ENCODE assay signal across 8 cellular contexts in genomic region chr17:36546418-36547093, GRCh38. TPM values are rescaled to one million over a fixed set of nuclear protein-coding genes. Genes with fewer than 3 reads are reported as not detected.
DNase-seq lines count a peak whose midpoint lies in the region; ATAC-seq, FAIRE-seq and TF ChIP-seq lines count a peak whose summit lies in the region.

No MANE protein-coding gene starts in this region.

- TF ChIP-seq CTCF in K562 (IDR thresholded peaks at IDR 0.05 in 2 of 3, conservative IDR thresholded peaks at IDR 0.05 in 1 of 3; ENCODE audit: insufficient read depth in 2 of 3, low read depth in 1 of 3, low read length in 3 of 3) (no peak), mesothelial cell of epicardium (IDR thresholded peaks at IDR 0.05; ENCODE audit: unreplicated experiment) (no peak)

- H3K27me3 ChIP-seq in ACC112 (ENCODE audit: insufficient read depth, low read length) = no peaks in the 10 kb centered on the region
- no peaks in the 10 kb centered on the region for H3K27me3 ChIP-seq in HUES64 (ENCODE audit: insufficient read depth, low read length)
- no peaks in the 10 kb centered on the region for H3K27me3 ChIP-seq in K562 (ENCODE audit: control insufficient read depth in 2 of 2, insufficient read depth in 2 of 2, low read length in 2 of 2)

- 49% methylated on average over 7 of the region's 7 CpGs for WGBS in HUES64
- 1% methylated on average over 7 of the region's 7 CpGs for WGBS in K562 (ENCODE audit: insufficient coverage, low coverage, missing lambda C conversion rate)

- H3K4me2 ChIP-seq in K562 (ENCODE audit: insufficient read depth, low read length) = peak overlapping the region; percentile 96

- H3K27me3 Mint-ChIP-seq in mesothelial cell of epicardium (ENCODE audit: low read depth) = no peaks in the 10 kb centered on the region

- H3K36me3 ChIP-seq in ACC112 (ENCODE audit: insufficient read depth, low read length) (peaks cover 19% of the 10 kb centered on the region), HUES64 (ENCODE audit: insufficient read depth, low read length) (no peaks in the 10 kb centered on the region; the same call in 1 of the 2 replicates), K562 (ENCODE audit: control insufficient read depth, insufficient read depth, low read length) (peaks cover 44% of the 10 kb centered on the region)

- TF ChIP-seq RAD21 in K562 (CRISPR knock-in tag; conservative IDR thresholded peaks at IDR 0.05 in 1 of 2, IDR thresholded peaks at IDR 0.05 in 1 of 2) = no peak

- H3K9me1 ChIP-seq in K562 (ENCODE audit: control insufficient read depth, insufficient read depth, low read length) = no peaks in the 10 kb centered on the region

- POLR2A ChIA-PET in K562 (lab: Yijun Ruan, JAX) = interaction anchor here (0.9 to 3.9 kb wide), 11 partner anchors 8 to 57 kb away, joined by 3 to 72 read pairs (median 6); partner anchors contain the start of genes MYO19 and PIGW

- peak overlapping the region; percentile 88 for H3K4me3 Mint-ChIP-seq in mesothelial cell of epicardium

- H3K9me3 ChIP-seq in HUES64 (ENCODE audit: insufficient read depth, low read depth, low read length) (no peaks in the 10 kb centered on the region), K562 (replicated peaks; ENCODE audit: control insufficient read depth, insufficient read depth, low read depth, low read length) (no peaks in the 10 kb centered on the region)

- H3K4me3 ChIP-seq in ACC112 (ENCODE audit: low read depth, low read length) (peak overlapping the region; percentile 98), HUES64 (ENCODE audit: low read length) (peak overlapping the region; percentile 97), K562 (peak overlapping the region; percentile 85)

- H3K36me3 Mint-ChIP-seq in mesothelial cell of epicardium = peaks cover 2% of the 10 kb centered on the region

- CTCF ChIA-PET in K562 (lab: Yijun Ruan, JAX; ENCODE audit: low intra/inter-chr PET ratio) = no interaction called here

- TF ChIP-seq EP300 in K562 (IDR thresholded peaks at IDR 0.05; ENCODE audit: low read length) = no peak

- in situ Hi-C loops in K562 (cut with MboI) = loop anchor here (5.0 kb wide), 1 partner anchor 46 kb away; the partner anchor contains the start of gene DHRS11

- peaks cover 29% of the 10 kb centered on the region for H3K4me1 Mint-ChIP-seq in mesothelial cell of epicardium

- peaks cover 7% of the 10 kb centered on the region; the same call in 1 of the 2 replicates for H4K20me1 ChIP-seq in K562 (replicated peaks; ENCODE audit: control insufficient read depth, insufficient read depth, low read length)

- no peak for TF ChIP-seq POLR2A in K562 (conservative IDR thresholded peaks at IDR 0.05)

- FAIRE-seq in K562 (lab: Jason Lieb, UNC) (no peak), GM19239 (lab: Jason Lieb, UNC) (no peak)

- H2AFZ ChIP-seq in ACC112 (ENCODE audit: low read length, unreplicated experiment) (no peak overlapping the region), K562 (ENCODE audit: low read depth, low read length) (no peak overlapping the region)

- H3K4me1 ChIP-seq in ACC112 (ENCODE audit: control insufficient read depth, insufficient read depth, low read length, unreplicated experiment) (peaks cover 32% of the 10 kb centered on the region), HUES64 (ENCODE audit: insufficient read depth, low read length) (peaks cover 17% of the 10 kb centered on the region), K562 (replicated peaks in 1 of 2; ENCODE audit: control insufficient read depth in 2 of 2, insufficient read depth in 2 of 2, low read length in 2 of 2) (peaks cover 12 to 17% of the 10 kb centered on the region in 2 experiments; a peak in 4 of 5 replicates)

- peak overlapping the region; percentile 98 for H3K27ac Mint-ChIP-seq in mesothelial cell of epicardium

- no peak for ATAC-seq in K562
- ATAC-seq in HG02678 (IDR thresholded peaks at IDR 0.05; ENCODE audit: unreplicated experiment) = no peak
- ATAC-seq in HG02970 (IDR thresholded peaks at IDR 0.05; ENCODE audit: low FRiP score, unreplicated experiment) = no peak
- no peak for ATAC-seq in HG03135 (IDR thresholded peaks at IDR 0.05; ENCODE audit: unreplicated experiment)

- H3K9ac ChIP-seq in HUES64 (ENCODE audit: low read depth, low read length) (peak overlapping the region; percentile 79), K562 (ENCODE audit: insufficient read depth in 1 of 2, low read depth in 2 of 2, low read length in 2 of 2) (peak overlapping the region in 1 of 2 experiments; percentile 89; a peak in 3 of 4 replicates)

- DNase-seq in K562 (ENCODE audit: extremely low read depth in 1 of 4, low spot score in 3 of 4) (no peak), mesothelial cell of epicardium (ENCODE audit: low spot score in 2 of 2, unreplicated experiment in 2 of 2) (no peak), GM19239 (ENCODE audit: insufficient read length, low spot score) (no peak)

- H3K27ac ChIP-seq in ACC112 (ENCODE audit: low read depth, low read length) (peak overlapping the region; percentile 86), HUES64 (ENCODE audit: low read depth, low read length) (peak overlapping the region; percentile 83), K562 (ENCODE audit: extremely low read depth, low read depth, low read length) (peak overlapping the region; percentile 90)

- H3K9me3 Mint-ChIP-seq in mesothelial cell of epicardium = no peaks in the 10 kb centered on the region

- TSS peak; percentile 46 for BruUV-seq in K562 (replicated peaks; lab: Mats Ljungman, UMichigan)

- peaks cover 87% of the 10 kb centered on the region for H3K79me2 ChIP-seq in ACC112 (ENCODE audit: control insufficient read depth, insufficient read depth, low read length, unreplicated experiment)
- H3K79me2 ChIP-seq in K562 (ENCODE audit: control insufficient read depth, insufficient read depth, low read length) = peaks cover 83% of the 10 kb centered on the region

- intact Hi-C loops in K562 (cut with micrococcal nuclease) = loop anchor here (10.0 kb wide), 1 partner anchor 178 kb away; no protein-coding TSS in a partner anchor

RNA-seq across cellular contexts. Expression of gene GGNBP2, which starts 1.8 kb away (rescaled TPM):
- polyA plus RNA-seq in HUES64 (2013, experiment 1 of 2) = 37.2 TPM
- 40.0 TPM for polyA plus RNA-seq in HUES64 (2013, experiment 2 of 2)
- total RNA-seq in K562 (2011; cell fraction: chromatin; rRNA removed; ENCODE audit: low replicate concordance) = 160 and 249 TPM in 2 replicates
- 57.2 and 67.9 TPM in 2 replicates for total RNA-seq in K562 (2011; cell fraction: nucleolus; rRNA removed)
- total RNA-seq in K562 (2011; cell fraction: nucleoplasm; rRNA removed) = 114 and 172 TPM in 2 replicates
- total RNA-seq in K562 (2014; rRNA removed) = 46.9 and 51.4 TPM in 2 replicates
- total RNA-seq in K562 (2014; rRNA removed; fragmentation: Illumina TruSeq; extraction: Trizol) = 64.1 and 66.0 TPM in 2 replicates
- 61.5 and 71.3 TPM in 2 replicates for total RNA-seq in K562 (2015; rRNA removed; fragmentation: Illumina TruSeq; extraction: Trizol)
- 53.2 and 60.5 TPM in 2 replicates for total RNA-seq in K562 (2021)
- polyA plus RNA-seq in K562 (2011; rRNA removed) = 87.7 and 96.6 TPM in 2 replicates
- polyA plus RNA-seq in K562 (2011; cell fraction: cytosol; rRNA removed) = 46.2 and 46.7 TPM in 2 replicates
- 119 and 123 TPM in 2 replicates for polyA plus RNA-seq in K562 (2011; cell fraction: nucleus; rRNA removed)
- polyA plus RNA-seq in K562 (2012) = 55.0 and 62.9 TPM in 2 replicates
- 78.8 and 89.8 TPM in 2 replicates for polyA plus RNA-seq in K562 (2014; fragmentation: Illumina TruSeq; extraction: Trizol)
- polyA plus RNA-seq in K562 (2014; fragmentation: Nextera tagmentation; extraction: Ambion mirVana) = 10 to 100 TPM; 35.7 to 41.0 TPM
- 71.6 and 76.5 TPM in 2 replicates for polyA plus RNA-seq in K562 (2014; rRNA removed)
- polyA minus RNA-seq in K562 (2011; rRNA and poly(A)+ RNA removed) = 76.8 and 116 TPM in 2 replicates
- polyA minus RNA-seq in K562 (2011; cell fraction: cytosol; rRNA and poly(A)+ RNA removed) = 22.1 and 22.6 TPM in 2 replicates
- polyA minus RNA-seq in K562 (2011; cell fraction: nucleus; rRNA and poly(A)+ RNA removed) = 31.4 and 44.9 TPM in 2 replicates
- 67.5 to 71.2 TPM (median 69.8 TPM) in 3 replicates for total RNA-seq in mesothelial cell of epicardium

RNA-seq across cellular contexts. Expression of gene PIGW, which starts 11.8 kb away (rescaled TPM):
- 25.7 TPM for polyA plus RNA-seq in HUES64 (2013, experiment 1 of 2)
- polyA plus RNA-seq in HUES64 (2013, experiment 2 of 2) = 18.4 TPM
- 12.0 and 21.0 TPM in 2 replicates for total RNA-seq in K562 (2011; cell fraction: chromatin; rRNA removed; ENCODE audit: low replicate concordance)
- 9.6 and 12.7 TPM in 2 replicates for total RNA-seq in K562 (2011; cell fraction: nucleolus; rRNA removed)
- 22.6 and 29.7 TPM in 2 replicates for total RNA-seq in K562 (2011; cell fraction: nucleoplasm; rRNA removed)
- total RNA-seq in K562 (2014; rRNA removed) (13.0 and 13.8 TPM in 2 replicates), K562 (2014; rRNA removed; fragmentation: Illumina TruSeq; extraction: Trizol) (24.7 and 27.8 TPM in 2 replicates), K562 (2015; rRNA removed; fragmentation: Illumina TruSeq; extraction: Trizol) (21.2 TPM in 2 replicates), K562 (2021) (22.1 and 26.9 TPM in 2 replicates), mesothelial cell of epicardium (8.8 to 10.0 TPM (median 9.3 TPM) in 3 replicates)
- polyA plus RNA-seq in K562 (2011; rRNA removed) (14.5 and 26.2 TPM in 2 replicates), K562 (2014; fragmentation: Illumina TruSeq; extraction: Trizol) (29.4 and 33.9 TPM in 2 replicates), K562 (2014; fragmentation: Nextera tagmentation; extraction: Ambion mirVana) (10 to 100 TPM in 1 of 2 experiments, 1 to 10 TPM in 1; 9.5 to 15.4 TPM), K562 (2014; rRNA removed) (16.5 and 25.0 TPM in 2 replicates)
- 11.9 and 12.9 TPM in 2 replicates for polyA plus RNA-seq in K562 (2011; cell fraction: cytosol; rRNA removed)
- polyA plus RNA-seq in K562 (2011; cell fraction: nucleus; rRNA removed) = 5.3 and 6.3 TPM in 2 replicates
- polyA plus RNA-seq in K562 (2012) = 13.2 and 26.4 TPM in 2 replicates
- polyA minus RNA-seq in K562 (2011; rRNA and poly(A)+ RNA removed) = 6.9 and 11.8 TPM in 2 replicates
- polyA minus RNA-seq in K562 (2011; cell fraction: cytosol; rRNA and poly(A)+ RNA removed) = 4.5 and 8.8 TPM in 2 replicates
- 4.6 and 5.0 TPM in 2 replicates for polyA minus RNA-seq in K562 (2011; cell fraction: nucleus; rRNA and poly(A)+ RNA removed)

RNA-seq across cellular contexts. Expression of gene MYO19, which starts 11.9 kb away (rescaled TPM):
- polyA plus RNA-seq in HUES64 (2013, experiment 1 of 2) = 55.1 TPM
- polyA plus RNA-seq in HUES64 (2013, experiment 2 of 2) = 53.3 TPM
- total RNA-seq in K562 (2011; cell fraction: chromatin; rRNA removed; ENCODE audit: low replicate concordance) = 1,055 and 1,571 TPM in 2 replicates
- 696 and 717 TPM in 2 replicates for total RNA-seq in K562 (2011; cell fraction: nucleolus; rRNA removed)
- 748 and 751 TPM in 2 replicates for total RNA-seq in K562 (2011; cell fraction: nucleoplasm; rRNA removed)
- total RNA-seq in K562 (2014; rRNA removed) (129 and 163 TPM in 2 replicates), K562 (2014; rRNA removed; fragmentation: Illumina TruSeq; extraction: Trizol) (106 and 112 TPM in 2 replicates), K562 (2015; rRNA removed; fragmentation: Illumina TruSeq; extraction: Trizol) (117 and 121 TPM in 2 replicates), K562 (2021) (136 and 153 TPM in 2 replicates), mesothelial cell of epicardium (77.3 to 82.8 TPM (median 82.4 TPM) in 3 replicates)
- polyA plus RNA-seq in K562 (2011; rRNA removed) (115 and 135 TPM in 2 replicates), K562 (2014; fragmentation: Illumina TruSeq; extraction: Trizol) (139 and 162 TPM in 2 replicates), K562 (2014; fragmentation: Nextera tagmentation; extraction: Ambion mirVana) (10 to 100 TPM; 21.6 to 24.5 TPM), K562 (2014; rRNA removed) (176 and 178 TPM in 2 replicates)
- polyA plus RNA-seq in K562 (2011; cell fraction: cytosol; rRNA removed) = 96.3 and 184 TPM in 2 replicates
- 697 and 1,515 TPM in 2 replicates for polyA plus RNA-seq in K562 (2011; cell fraction: nucleus; rRNA removed)
- polyA plus RNA-seq in K562 (2012) = 69.8 and 106 TPM in 2 replicates
- polyA minus RNA-seq in K562 (2011; rRNA and poly(A)+ RNA removed) = 105 and 166 TPM in 2 replicates
- 66.4 and 70.3 TPM in 2 replicates for polyA minus RNA-seq in K562 (2011; cell fraction: cytosol; rRNA and poly(A)+ RNA removed)
- polyA minus RNA-seq in K562 (2011; cell fraction: nucleus; rRNA and poly(A)+ RNA removed) = 226 and 316 TPM in 2 replicates

RNA-seq across cellular contexts. Expression of gene DHRS11, which starts 45.1 kb away (rescaled TPM):
- 17.2 TPM for polyA plus RNA-seq in HUES64 (2013, experiment 1 of 2)
- 19.1 TPM for polyA plus RNA-seq in HUES64 (2013, experiment 2 of 2)
- 92.9 and 198 TPM in 2 replicates for total RNA-seq in K562 (2011; cell fraction: chromatin; rRNA removed; ENCODE audit: low replicate concordance)
- 118 and 119 TPM in 2 replicates for total RNA-seq in K562 (2011; cell fraction: nucleolus; rRNA removed)
- 123 and 139 TPM in 2 replicates for total RNA-seq in K562 (2011; cell fraction: nucleoplasm; rRNA removed)
- total RNA-seq in K562 (2014; rRNA removed) = 59.8 and 75.7 TPM in 2 replicates
- 38.3 and 49.7 TPM in 2 replicates for total RNA-seq in K562 (2014; rRNA removed; fragmentation: Illumina TruSeq; extraction: Trizol)
- total RNA-seq in K562 (2015; rRNA removed; fragmentation: Illumina TruSeq; extraction: Trizol) = 43.9 and 45.1 TPM in 2 replicates
- total RNA-seq in K562 (2021) = 66.2 and 68.2 TPM in 2 replicates
- 62.7 and 85.1 TPM in 2 replicates for polyA plus RNA-seq in K562 (2011; rRNA removed)
- polyA plus RNA-seq in K562 (2011; cell fraction: cytosol; rRNA removed) = 78.5 and 144 TPM in 2 replicates
- polyA plus RNA-seq in K562 (2011; cell fraction: nucleus; rRNA removed) = 97.1 and 183 TPM in 2 replicates
- 64.9 and 69.7 TPM in 2 replicates for polyA plus RNA-seq in K562 (2012)
- 99.3 and 123 TPM in 2 replicates for polyA plus RNA-seq in K562 (2014; fragmentation: Illumina TruSeq; extraction: Trizol)
- polyA plus RNA-seq in K562 (2014; fragmentation: Nextera tagmentation; extraction: Ambion mirVana) = 10 to 100 TPM; 15.2 to 23.0 TPM
- 87.3 and 100 TPM in 2 replicates for polyA plus RNA-seq in K562 (2014; rRNA removed)
- polyA minus RNA-seq in K562 (2011; rRNA and poly(A)+ RNA removed) = 30.9 and 70.0 TPM in 2 replicates
- polyA minus RNA-seq in K562 (2011; cell fraction: cytosol; rRNA and poly(A)+ RNA removed) = 31.7 and 48.1 TPM in 2 replicates
- 20.8 and 30.8 TPM in 2 replicates for polyA minus RNA-seq in K562 (2011; cell fraction: nucleus; rRNA and poly(A)+ RNA removed)
- total RNA-seq in mesothelial cell of epicardium = 14.9 to 17.3 TPM (median 15.0 TPM) in 3 replicates

RNA-seq across cellular contexts. Expression of gene MRM1, which starts 54.8 kb away (rescaled TPM):
- 5.0 TPM for polyA plus RNA-seq in HUES64 (2013, experiment 1 of 2)
- polyA plus RNA-seq in HUES64 (2013, experiment 2 of 2) = 4.5 TPM
- total RNA-seq in K562 (2011; cell fraction: chromatin; rRNA removed; ENCODE audit: low replicate concordance) = 7.6 and 26.8 TPM in 2 replicates
- 26.1 and 30.4 TPM in 2 replicates for total RNA-seq in K562 (2011; cell fraction: nucleolus; rRNA removed)
- total RNA-seq in K562 (2011; cell fraction: nucleoplasm; rRNA removed) = 18.8 and 22.1 TPM in 2 replicates
- total RNA-seq in K562 (2014; rRNA removed) (26.1 and 30.5 TPM in 2 replicates), K562 (2014; rRNA removed; fragmentation: Illumina TruSeq; extraction: Trizol) (9.8 and 12.8 TPM in 2 replicates), K562 (2015; rRNA removed; fragmentation: Illumina TruSeq; extraction: Trizol) (21.5 and 22.7 TPM in 2 replicates), K562 (2021) (28.1 and 28.4 TPM in 2 replicates), mesothelial cell of epicardium (5.1 to 5.6 TPM (median 5.4 TPM) in 3 replicates)
- polyA plus RNA-seq in K562 (2011; rRNA removed) (10.7 and 14.1 TPM in 2 replicates), K562 (2014; fragmentation: Illumina TruSeq; extraction: Trizol) (22.2 and 27.0 TPM in 2 replicates), K562 (2014; fragmentation: Nextera tagmentation; extraction: Ambion mirVana) (1 to 10 TPM in 1 of 2 experiments, under 1 TPM in 1; 0.61 to 1.4 TPM), K562 (2014; rRNA removed) (27.1 and 27.2 TPM in 2 replicates)
- 11.7 and 37.1 TPM in 2 replicates for polyA plus RNA-seq in K562 (2011; cell fraction: cytosol; rRNA removed)
- polyA plus RNA-seq in K562 (2011; cell fraction: nucleus; rRNA removed) = 10.4 and 25.5 TPM in 2 replicates
- polyA plus RNA-seq in K562 (2012) = 9.7 and 20.2 TPM in 2 replicates
- 3.2 and 6.3 TPM in 2 replicates for polyA minus RNA-seq in K562 (2011; rRNA and poly(A)+ RNA removed)
- polyA minus RNA-seq in K562 (2011; cell fraction: cytosol; rRNA and poly(A)+ RNA removed) = 13.0 and 14.2 TPM in 2 replicates
- polyA minus RNA-seq in K562 (2011; cell fraction: nucleus; rRNA and poly(A)+ RNA removed) = 10.3 and 12.9 TPM in 2 replicates
